In genomic region chr5:177311723-177312648, GRCh38 we compare ENCODE assay signal across 8 cellular contexts. TPM values are rescaled to one million over a fixed set of nuclear protein-coding genes. Genes with fewer than 3 reads are reported as not detected.
DNase-seq lines count a peak whose midpoint lies in the region; ATAC-seq, FAIRE-seq and TF ChIP-seq lines count a peak whose summit lies in the region.

A gene with protein sequence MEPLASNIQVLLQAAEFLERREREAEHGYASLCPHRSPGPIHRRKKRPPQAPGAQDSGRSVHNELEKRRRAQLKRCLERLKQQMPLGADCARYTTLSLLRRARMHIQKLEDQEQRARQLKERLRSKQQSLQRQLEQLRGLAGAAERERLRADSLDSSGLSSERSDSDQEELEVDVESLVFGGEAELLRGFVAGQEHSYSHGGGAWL (minus strand): TSS chr5:177311898. CDS start chr5:177311830, 68 bp downstream.

- H3K27ac ChIP-seq in OCI-LY1 (ENCODE audit: low read depth, low read length, poor library complexity, severe bottlenecking), result peak within 1 kb of the TSS; percentile 93
- peak within 1 kb of the TSS; percentile 78 for H3K27ac ChIP-seq in endothelial cell of umbilical vein (ENCODE audit: insufficient read depth, low read depth, low read length)

- CTCF ChIA-PET in endothelial cell of umbilical vein (lab: Charles Lee), result interaction anchor here (1.0 to 1.9 kb wide), 5 partner anchors 16 to 198 kb away, joined by 4 to 9 read pairs (median 5); no protein-coding TSS in a partner anchor

- H3K9ac ChIP-seq in OCI-LY1 (ENCODE audit: low read length) (peak within 1 kb of the TSS; percentile 89), endothelial cell of umbilical vein (replicated peaks; ENCODE audit: extremely low read depth, insufficient read depth, low read length) (peak within 1 kb of the TSS; percentile 73)

- H3K9me3 ChIP-seq in OCI-LY1 (ENCODE audit: low read length), result no peaks in the 10 kb centered on the region
- H3K9me3 ChIP-seq in endothelial cell of umbilical vein (replicated peaks; ENCODE audit: control insufficient read depth, insufficient read depth, low read length), result no peaks in the 10 kb centered on the region
- H3K9me3 ChIP-seq in mucosa of descending colon, result no peaks in the 10 kb centered on the region

- DNase-seq in DMS114 treated with DMSO at 0.1 percent for 48 hours (lab: John Stamatoyannopoulos, UW; ENCODE audit: unreplicated experiment) (peak; percentile 96), HuH-7.5 (ENCODE audit: low spot score) (peak; percentile 95), endothelial cell of umbilical vein (ENCODE audit: low read depth, low spot score) (peak; percentile 92), mucosa of descending colon (peak; percentile 96 to 99 (median 98))
- DNase-seq in activated CD8-positive, alpha-beta memory T cell treated with anti-CD3 and anti-CD28 coated beads, Interleukin-2, amount 50 U/mL, for 24 hours (ENCODE audit: extremely low read depth), result peak; percentile 93
- peak; percentile 98 to 99 for DNase-seq in stimulated activated CD8-positive, alpha-beta memory T cell treated with anti-CD3 and anti-CD28 coated beads, Interleukin-2, amount 100 ng/mL, for 48 hours (ENCODE audit: low read depth in 2 of 2)

- H3F3A ChIP-seq in OCI-LY1 (ENCODE audit: insufficient read depth, low read length), result no peaks in the 10 kb centered on the region

- intact Hi-C loops in endothelial cell of umbilical vein (cut with micrococcal nuclease), result loop anchor here (1.0 to 5.0 kb wide), 5 partner anchors 9 to 660 kb away; partner anchors contain the start of genes LMAN2, PRELID1 and RAB24
- intact Hi-C loops in mucosa of descending colon (cut with DNase I, micrococcal nuclease), result loop anchor here in 1 of 2 donors (10.0 kb wide), 1 partner anchor 53 kb away; no protein-coding TSS in a partner anchor

- TF ChIP-seq CTCF in OCI-LY1 (IDR thresholded peaks at IDR 0.05; ENCODE audit: low read length), result no peak
- TF ChIP-seq CTCF in endothelial cell of umbilical vein (IDR thresholded peaks at IDR 0.05; ENCODE audit: extremely low read depth in 1 of 2, insufficient read depth in 1 of 2, low read depth in 1 of 2, low read length in 2 of 2), result no peak
- TF ChIP-seq CTCF in mucosa of descending colon (IDR thresholded peaks at IDR 0.05), result no peak

- peak; percentile 63 for TF ChIP-seq POLR2A in endothelial cell of umbilical vein (IDR thresholded peaks at IDR 0.05; ENCODE audit: low read depth, low read length)

- H3K4me3 ChIP-seq in OCI-LY1 (ENCODE audit: low read depth, low read length, poor library complexity, severe bottlenecking) (peak within 1 kb of the TSS; percentile 87), endothelial cell of umbilical vein (replicated peaks in 1 of 3; ENCODE audit: insufficient read depth in 1 of 3, low read depth in 1 of 3, low read length in 3 of 3) (peak within 1 kb of the TSS; percentile 49 to 64 (median 58)), mucosa of descending colon (peak within 1 kb of the TSS; percentile 19)

- peak; percentile 77 for ATAC-seq in GM21528 (IDR thresholded peaks at IDR 0.05; ENCODE audit: low FRiP score, unreplicated experiment)
- peak; percentile 91 for ATAC-seq in mucosa of descending colon

- no peaks in the 10 kb centered on the region for H3K9me2 ChIP-seq in OCI-LY1 (ENCODE audit: low read depth, low read length)

- POLR2A ChIA-PET in endothelial cell of umbilical vein (lab: Charles Lee), result no interaction called here

- no peaks in the 10 kb centered on the region for H3K9me1 ChIP-seq in endothelial cell of umbilical vein (replicated peaks; ENCODE audit: control insufficient read depth, extremely low read depth, insufficient read depth, low read length)

- peak; percentile 96 for FAIRE-seq in endothelial cell of umbilical vein (lab: Jason Lieb, UNC)

- H3K27me3 ChIP-seq in OCI-LY1 (ENCODE audit: insufficient read depth, low read length) (no peaks in the 10 kb centered on the region), endothelial cell of umbilical vein (ENCODE audit: control insufficient read depth in 2 of 2, insufficient read depth in 2 of 2, low read length in 2 of 2) (no peaks in the 10 kb centered on the region)

- H3K4me2 ChIP-seq in OCI-LY1 (ENCODE audit: low read length), result peak within 1 kb of the TSS; percentile 97
- peak within 1 kb of the TSS; percentile 76 for H3K4me2 ChIP-seq in endothelial cell of umbilical vein (ENCODE audit: insufficient read depth, low read length)

- no peak within 1 kb of the TSS for H2AFZ ChIP-seq in OCI-LY1 (ENCODE audit: low read length)
- peak within 1 kb of the TSS; percentile 85 for H2AFZ ChIP-seq in endothelial cell of umbilical vein (ENCODE audit: low read depth, low read length)

- dilution Hi-C loops in endothelial cell of umbilical vein (cut with MboI; ENCODE audit: extremely low pct_ligation_motif_present, low sequenced_read_pairs), result no loop called here

- H4K20me1 ChIP-seq in OCI-LY1 (ENCODE audit: insufficient read depth, low read length) (no peaks in the 10 kb centered on the region), endothelial cell of umbilical vein (replicated peaks; ENCODE audit: control insufficient read depth, extremely low read depth, insufficient read depth, low read length) (no peaks in the 10 kb centered on the region)

- H3K79me2 ChIP-seq in OCI-LY1 (ENCODE audit: insufficient read depth, low read length) (no peaks in the 10 kb centered on the region), endothelial cell of umbilical vein (ENCODE audit: control insufficient read depth, insufficient read depth, low read length) (peaks cover 10% of the 10 kb centered on the region)

- peaks cover 42% of the 10 kb centered on the region for H3K4me1 ChIP-seq in OCI-LY1 (ENCODE audit: insufficient read depth, low read length, severe bottlenecking)
- peaks cover 22% of the 10 kb centered on the region for H3K4me1 ChIP-seq in endothelial cell of umbilical vein (ENCODE audit: control insufficient read depth, extremely low read depth, insufficient read depth, low read length)
- peaks cover 28% of the 10 kb centered on the region for H3K4me1 ChIP-seq in mucosa of descending colon (ENCODE audit: low read depth)

- BruUV-seq in endothelial cell of umbilical vein (replicated peaks; lab: Mats Ljungman, UMichigan), result no TSS peak

- H3K36me3 ChIP-seq in OCI-LY1 (ENCODE audit: insufficient read depth, low read length) (peaks cover 21% of the 10 kb centered on the region), endothelial cell of umbilical vein (ENCODE audit: control insufficient read depth in 2 of 2, extremely low read depth in 1 of 2, insufficient read depth in 2 of 2, low read length in 2 of 2) (peaks cover 0 to 6% of the 10 kb centered on the region in 2 experiments), mucosa of descending colon (ENCODE audit: low read depth) (peaks cover 3% of the 10 kb centered on the region)

TF ChIP-seq in endothelial cell of umbilical vein, 7 proteins besides CTCF, POLR2A, EP300 and RAD21:
- no peak for TF ChIP-seq GATA2 (IDR thresholded peaks at IDR 0.05; ENCODE audit: insufficient read depth, insufficient read length, low read depth, low read length)
- TF ChIP-seq JUN (IDR thresholded peaks at IDR 0.05; ENCODE audit: borderline replicate concordance, insufficient read depth, insufficient read length, low read depth), result no peak
- TF ChIP-seq EZH2 (IDR thresholded peaks at IDR 0.05; ENCODE audit: borderline replicate concordance, low read depth, low read length, severe bottlenecking), result no peak
- TF ChIP-seq, protein P1, sequence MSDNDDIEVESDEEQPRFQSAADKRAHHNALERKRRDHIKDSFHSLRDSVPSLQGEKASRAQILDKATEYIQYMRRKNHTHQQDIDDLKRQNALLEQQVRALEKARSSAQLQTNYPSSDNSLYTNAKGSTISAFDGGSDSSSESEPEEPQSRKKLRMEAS (IDR thresholded peaks at IDR 0.05; ENCODE audit: insufficient read depth, insufficient read length), result peak; percentile 94
- TF ChIP-seq FOS (IDR thresholded peaks at IDR 0.05; ENCODE audit: borderline replicate concordance, insufficient read depth, low read length), result no peak
- peak; percentile 10 for TF ChIP-seq POLR2AphosphoS5 (IDR thresholded peaks at IDR 0.05; ENCODE audit: insufficient read depth, low read depth, low read length)
- TF ChIP-seq MYC (IDR thresholded peaks at IDR 0.05; ENCODE audit: low read depth, low read length), result no peak

RNA-seq across cellular contexts. Expression of the gene that starts here (rescaled TPM):
- 30.5 and 44.2 TPM in 2 replicates for total RNA-seq in endothelial cell of umbilical vein
- polyA plus RNA-seq in endothelial cell of umbilical vein, result 38.4 and 49.9 TPM in 2 replicates
- 13.9 and 28.1 TPM in 2 replicates for polyA plus RNA-seq in endothelial cell of umbilical vein (2011; cell fraction: cytosol; rRNA removed)
- 37.6 and 47.7 TPM in 2 replicates for polyA plus RNA-seq in endothelial cell of umbilical vein (2011; cell fraction: nucleus; rRNA removed)
- polyA plus RNA-seq in endothelial cell of umbilical vein (2012), result 5.6 and 6.2 TPM in 2 replicates
- 7.9 and 9.5 TPM in 2 replicates for polyA minus RNA-seq in endothelial cell of umbilical vein
- polyA minus RNA-seq in endothelial cell of umbilical vein (2011; cell fraction: cytosol; rRNA and poly(A)+ RNA removed), result 17.3 TPM
- polyA minus RNA-seq in endothelial cell of umbilical vein (2011; cell fraction: nucleus; rRNA and poly(A)+ RNA removed), result 10.5 and 18.2 TPM in 2 replicates
- total RNA-seq in mucosa of descending colon, result 10 to 100 TPM; 10.3 to 19.4 (median 10.9) TPM

Comparison
In these comparisons a context has a peak if more than half of its experiments do, and no peak if none do; other contexts are left out.
1. Peak in every context shown above with its lines: DNase-seq, ATAC-seq, H3K4me3 ChIP-seq and H3K27ac ChIP-seq.
2. H3K4me3 ChIP-seq: peak in every context shown above with its lines; median percentile 87 in OCI-LY1; 58 in endothelial cell of umbilical vein; 19 in mucosa of descending colon.